Comparison of ENCODE assay signal across 13 cellular contexts in genomic region chr5:43386960-43387362, GRCh38. TPM values are rescaled to one million over a fixed set of nuclear protein-coding genes. Genes with fewer than 3 reads are reported as not detected.
DNase-seq lines count a peak whose midpoint lies in the region; ATAC-seq and TF ChIP-seq lines count a peak whose summit lies in the region.
"Had no signal": no experiment of that assay in that cellular context is flagged by ENCODE, and none has a peak within 500 bp of the region (broad histone marks: within the 10 kb centered on the region; RNA-seq: fewer than 3 reads in every experiment).

No MANE protein-coding gene starts in this region.

- H4K20me1 ChIP-seq in OCI-LY3 (ENCODE audit: insufficient read depth, low read length): no peaks in the 10 kb centered on the region

- no peak for TF ChIP-seq POLR2A in adrenal gland (IDR thresholded peaks at IDR 0.05)

- TF ChIP-seq CTCF in GM06990 (IDR thresholded peaks at IDR 0.05; ENCODE audit: insufficient read depth, low read length, poor library complexity, severe bottlenecking) (peak; percentile 22), OCI-LY3 (IDR thresholded peaks at IDR 0.05; ENCODE audit: low read depth, low read length) (peak; percentile 22), adrenal gland (IDR thresholded peaks at IDR 0.05) (no peak)

- intact Hi-C loops in adrenal gland (cut with DNase I): loop anchor here (5.0 to 10.0 kb wide), 2 partner anchors 155 to 162 kb away; no protein-coding TSS in a partner anchor

- peak; percentile 75 for ATAC-seq in GM18520 (IDR thresholded peaks at IDR 0.05; ENCODE audit: unreplicated experiment)
- ATAC-seq in HG02571 (IDR thresholded peaks at IDR 0.05; ENCODE audit: unreplicated experiment): peak; percentile 49
- ATAC-seq: activated CD8-positive, alpha-beta memory T cell treated with anti-CD3 and anti-CD28 coated beads, Interleukin-2, amount 10 ng/mL, durations not matched to agents 7 days and 5 days had no signal

- H3K4me3 ChIP-seq in GM06990 (replicated peaks; ENCODE audit: low read depth, low read length) (no peak overlapping the region), OCI-LY3 (ENCODE audit: low read length) (no peak overlapping the region), adrenal gland (no peak overlapping the region)
- H3K4me3 ChIP-seq: tibial artery had no signal

- H3K79me2 ChIP-seq in OCI-LY3 (ENCODE audit: low read length): no peaks in the 10 kb centered on the region

- DNase-seq in GM06990 (ENCODE audit: extremely low read depth, insufficient read length): peak; percentile 31
- no peak for DNase-seq in adrenal gland
- DNase-seq in NCI-H69 (lab: John Stamatoyannopoulos, UW): no peak
- DNase-seq in LoVo (ENCODE audit: low spot score): no peak
- no peak for DNase-seq in C1 segment of cervical spinal cord (lab: John Stamatoyannopoulos, UW)
- DNase-seq: activated CD8-positive, alpha-beta memory T cell treated with anti-CD3 and anti-CD28 coated beads, Interleukin-2, amount 10 ng/mL, durations not matched to agents 7 days and 5 days; CD4-positive, CD25-positive, alpha-beta regulatory T cell; NCI-H510A; tibial artery had no signal

- H3K9me3 ChIP-seq in OCI-LY3 (ENCODE audit: insufficient read depth, low read length) (no peaks in the 10 kb centered on the region), adrenal gland (replicated peaks in 1 of 3) (no peaks in the 10 kb centered on the region)
- H3K9me3 ChIP-seq: tibial artery had no signal

- H3K27me3 ChIP-seq in GM06990 (replicated peaks; ENCODE audit: control insufficient read depth, insufficient read depth, low read length) (no peaks in the 10 kb centered on the region), OCI-LY3 (ENCODE audit: low read depth, low read length) (no peaks in the 10 kb centered on the region), adrenal gland (no peaks in the 10 kb centered on the region)
- H3K27me3 ChIP-seq: tibial artery had no signal

- no peaks in the 10 kb centered on the region for H3K36me3 ChIP-seq in GM06990 (ENCODE audit: control insufficient read depth, insufficient read depth, low read length)
- no peaks in the 10 kb centered on the region for H3K36me3 ChIP-seq in OCI-LY3 (replicated peaks; ENCODE audit: low read depth, low read length)
- H3K36me3 ChIP-seq in adrenal gland (replicated peaks in 1 of 2): no peaks in the 10 kb centered on the region

- WGBS in adrenal gland, 4 donors: 63 to 83% (median 80%) methylated on average over 2 to 3 of the region's 3 CpGs

- H3K4me1 ChIP-seq in OCI-LY3 (ENCODE audit: low read length) (peaks cover 9% of the 10 kb centered on the region), adrenal gland (replicated peaks in 1 of 2) (no peaks in the 10 kb centered on the region)

- no peak overlapping the region for H3K9ac ChIP-seq in OCI-LY3 (ENCODE audit: low read length)

- H3K27ac ChIP-seq in OCI-LY3 (ENCODE audit: low read length) (no peak overlapping the region), adrenal gland (no peak overlapping the region)
- H3K27ac ChIP-seq: tibial artery had no signal

- H2AFZ ChIP-seq in OCI-LY3 (ENCODE audit: low read depth, low read length): no peak overlapping the region

- H3K4me2 ChIP-seq in OCI-LY3 (ENCODE audit: low read length): peak overlapping the region; percentile 32

RNA-seq across cellular contexts. Expression of gene CCL28, which starts 25.2 kb away (rescaled TPM):
- 1 to 10 TPM in 3 of 8 donors, under 1 TPM in 5; 0.12 to 2.4 (median 0.89) TPM for total RNA-seq in adrenal gland
- polyA plus RNA-seq in adrenal gland: 1 to 10 TPM; 1.1 to 2.1 (median 1.7) TPM
- total RNA-seq: osteocyte had no signal

Comparison
In these comparisons a context has a peak if more than half of its experiments do, and no peak if none do; other contexts are left out.
1. CTCF ChIP-seq: peak in GM06990 (single experiment) and OCI-LY3 (single experiment); none in adrenal gland (0 of 6).